Comparison of ENCODE assay signal across 26 cellular contexts in genomic region chr20:17866234-17867001, GRCh38.
"Had no signal": no experiment of that assay in that cellular context is flagged by ENCODE, and none has a peak within 500 bp of the region (broad histone marks: within the 10 kb centered on the region; RNA-seq: fewer than 3 reads in every experiment).

No MANE protein-coding gene starts in this region.

- H3K4me2 ChIP-seq: hepatocyte, smooth muscle cell had no signal

- H3K9me3 ChIP-seq: body of pancreas, mucosa of descending colon, sigmoid colon, thyroid gland had no signal

- H3K4me3 ChIP-seq: body of pancreas, hepatocyte, mucosa of descending colon, sigmoid colon, smooth muscle cell, thyroid gland had no signal

- H3K79me2 ChIP-seq: hepatocyte had no signal

- H3K27ac ChIP-seq: body of pancreas, hepatocyte, thyroid gland had no signal

- H3K36me3 Mint-ChIP-seq: activated CD8-positive, alpha-beta memory T cell treated with anti-CD3 and anti-CD28 coated beads, Interleukin-2, amount 10 ng/mL, durations not matched to agents 7 days and 5 days; activated naive CD4-positive, alpha-beta T cell treated with anti-CD3 and anti-CD28 coated beads, Interleukin-2, amount 50 U/mL, for 24 hours; immature natural killer cell; memory B cell had no signal

- H3K36me3 ChIP-seq: sigmoid colon, thyroid gland had no signal

- H3K9me3 Mint-ChIP-seq: activated CD4-positive, alpha-beta T cell treated with anti-CD3 and anti-CD28 coated beads, Interleukin-2, amount 10 ng/mL, durations not matched to agents 7 days and 5 days; activated CD8-positive, alpha-beta T cell treated with anti-CD3 and anti-CD28 coated beads for 36 hours; activated naive CD4-positive, alpha-beta T cell treated with anti-CD3 and anti-CD28 coated beads, Interleukin-2, amount 50 U/mL, for 24 hours; immature natural killer cell; memory B cell; neural crest cell had no signal

- DNase-seq: activated CD4-positive, alpha-beta T cell treated with anti-CD3 and anti-CD28 coated beads, Interleukin-2, amount 10 ng/mL, durations not matched to agents 7 days and 5 days; activated CD8-positive, alpha-beta memory T cell treated with anti-CD3 and anti-CD28 coated beads, Interleukin-2, amount 10 ng/mL, durations not matched to agents 7 days and 5 days; activated CD8-positive, alpha-beta T cell treated with anti-CD3 and anti-CD28 coated beads for 36 hours; activated gamma-delta T cell treated with Interleukin-2 at 50 U/mL for 16 hours; activated T-cell treated with anti-CD3 and anti-CD28 coated beads, Interleukin-2, amount 50 U/mL, for 1 hour; anterior cingulate cortex; caudate nucleus; dermis blood vessel endothelial cell; effector CD8-positive, alpha-beta T cell; foreskin melanocyte; glutamatergic neuron; immature natural killer cell; mucosa of descending colon; posterior cingulate gyrus; sigmoid colon; stimulated activated CD4-positive, alpha-beta T cell treated with anti-CD3 and anti-CD28 coated beads, Interleukin-4, amount 100 ng/mL, for 24 hours; stimulated activated naive CD8-positive, alpha-beta T cell treated with anti-CD3 and anti-CD28 coated beads, Interleukin-15, Interleukin-2, amounts not matched to agents 100 U/mL and 50 U/mL, for 24 hours; thyroid gland had no signal

- H3K4me3 Mint-ChIP-seq: activated CD4-positive, alpha-beta T cell treated with anti-CD3 and anti-CD28 coated beads, Interleukin-2, amount 10 ng/mL, durations not matched to agents 7 days and 5 days; activated CD8-positive, alpha-beta memory T cell treated with anti-CD3 and anti-CD28 coated beads, Interleukin-2, amount 10 ng/mL, durations not matched to agents 7 days and 5 days; activated CD8-positive, alpha-beta T cell treated with anti-CD3 and anti-CD28 coated beads for 36 hours; activated naive CD4-positive, alpha-beta T cell treated with anti-CD3 and anti-CD28 coated beads, Interleukin-2, amount 50 U/mL, for 24 hours; immature natural killer cell; memory B cell; neural crest cell had no signal

- ATAC-seq: activated CD4-positive, CD25-positive, alpha-beta regulatory T cell treated with anti-CD3 and anti-CD28 coated beads, Interleukin-2, amount 50 U/mL, for 24 hours; activated CD8-positive, alpha-beta memory T cell treated with anti-CD3 and anti-CD28 coated beads, Interleukin-2, amount 10 ng/mL, durations not matched to agents 7 days and 5 days; activated CD8-positive, alpha-beta T cell treated with anti-CD3 and anti-CD28 coated beads for 36 hours; body of pancreas; mucosa of descending colon; stimulated activated naive CD8-positive, alpha-beta T cell treated with anti-CD3 and anti-CD28 coated beads, Interleukin-15, Interleukin-2, amounts not matched to agents 100 U/mL and 50 U/mL, for 24 hours had no signal

- H2AFZ ChIP-seq: hepatocyte had no signal

- FAIRE-seq: urothelium cell line had no signal

- H3K27me3 ChIP-seq: body of pancreas, hepatocyte, sigmoid colon, thyroid gland had no signal

- H3K27ac Mint-ChIP-seq: activated CD4-positive, alpha-beta T cell treated with anti-CD3 and anti-CD28 coated beads, Interleukin-2, amount 10 ng/mL, durations not matched to agents 7 days and 5 days; activated CD8-positive, alpha-beta memory T cell treated with anti-CD3 and anti-CD28 coated beads, Interleukin-2, amount 10 ng/mL, durations not matched to agents 7 days and 5 days; activated CD8-positive, alpha-beta T cell treated with anti-CD3 and anti-CD28 coated beads for 36 hours; activated naive CD4-positive, alpha-beta T cell treated with anti-CD3 and anti-CD28 coated beads, Interleukin-2, amount 50 U/mL, for 24 hours; immature natural killer cell; memory B cell had no signal
